In genomic region chr22:15509967-15510366, GRCh38 we compare ENCODE assay signal across 16 cellular contexts. TPM values are rescaled to one million over a fixed set of nuclear protein-coding genes. Genes with fewer than 3 reads are reported as not detected.
"Had no signal": no experiment of that assay in that cellular context is flagged by ENCODE, and none has a peak within 500 bp of the region (broad histone marks: within the 10 kb centered on the region; RNA-seq: fewer than 3 reads in every experiment).

No MANE protein-coding gene starts in this region.

RNA-seq across cellular contexts. Expression of gene OR11H1, which starts 18.0 kb away (rescaled TPM):
- total RNA-seq: stomach, subcutaneous adipose tissue, suprapubic skin, temporal lobe, testis, thoracic aorta, thyroid gland, tibial nerve, transverse colon, upper lobe of left lung, upper lobe of right lung, ureter, urinary bladder, uterus, vagina had no signal
- polyA plus RNA-seq: stomach, thymus, urinary bladder had no signal
